ENCODE assay signal across 1 cellular context in the genomic region with DNA sequence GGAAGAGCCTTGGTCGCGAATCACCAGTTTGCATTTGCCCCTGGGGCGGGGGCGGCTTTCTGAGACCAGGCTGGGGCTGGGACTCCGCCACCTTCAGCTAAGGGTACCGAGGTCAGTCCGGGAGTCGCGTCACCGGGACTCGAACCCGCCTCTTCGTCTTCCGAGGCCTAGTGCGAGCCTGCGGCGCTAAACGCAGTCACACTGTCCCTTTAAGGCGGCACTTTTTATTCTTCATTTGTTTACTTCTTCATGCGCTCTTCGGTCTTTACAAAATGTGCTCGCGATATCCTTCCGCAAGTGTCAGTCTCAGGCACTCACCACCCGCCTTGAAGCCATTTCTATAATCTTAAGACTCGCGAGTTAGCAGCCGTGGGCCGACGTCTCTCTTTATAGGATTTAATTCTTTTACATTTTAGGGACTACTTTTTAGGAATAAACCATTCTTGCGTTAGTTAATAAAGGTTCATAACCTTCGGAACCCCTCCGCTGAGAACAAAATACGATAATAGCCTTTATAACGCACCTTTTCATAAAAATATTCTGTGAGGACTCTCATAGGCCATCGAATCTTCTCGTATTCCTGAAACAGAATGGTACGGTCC.
A peak's percentile ranks its signal among the peaks of the same experiment; 100 is the strongest.
TF ChIP-seq lines count a peak whose summit lies in the region.

No MANE protein-coding gene starts in this region.

TF ChIP-seq in WTC11, 78 proteins besides CTCF, POLR2A, EP300 and RAD21 (continued from another document):
- no peak for TF ChIP-seq MLX (CRISPR knock-in tag; IDR thresholded peaks at IDR 0.05)
- TF ChIP-seq SMAD4 (CRISPR knock-in tag; IDR thresholded peaks at IDR 0.05) = no peak
- no peak for TF ChIP-seq EMX1 (CRISPR knock-in tag; IDR thresholded peaks at IDR 0.05)
- no peak for TF ChIP-seq KAT7 (CRISPR knock-in tag; IDR thresholded peaks at IDR 0.05; ENCODE audit: borderline replicate concordance)
- TF ChIP-seq GTF2I (CRISPR knock-in tag; conservative IDR thresholded peaks at IDR 0.05) = 0 out of 2 replicates have a peak, but pooled peaks have one; percentile 26
- TF ChIP-seq HMGA2 (CRISPR knock-in tag; IDR thresholded peaks at IDR 0.05) = peak; percentile 58; the same call in 1 of the 2 replicates
- no peak for TF ChIP-seq ZNF317 (CRISPR knock-in tag; IDR thresholded peaks at IDR 0.05; ENCODE audit: borderline replicate concordance, low read depth)
- TF ChIP-seq, protein P1, sequence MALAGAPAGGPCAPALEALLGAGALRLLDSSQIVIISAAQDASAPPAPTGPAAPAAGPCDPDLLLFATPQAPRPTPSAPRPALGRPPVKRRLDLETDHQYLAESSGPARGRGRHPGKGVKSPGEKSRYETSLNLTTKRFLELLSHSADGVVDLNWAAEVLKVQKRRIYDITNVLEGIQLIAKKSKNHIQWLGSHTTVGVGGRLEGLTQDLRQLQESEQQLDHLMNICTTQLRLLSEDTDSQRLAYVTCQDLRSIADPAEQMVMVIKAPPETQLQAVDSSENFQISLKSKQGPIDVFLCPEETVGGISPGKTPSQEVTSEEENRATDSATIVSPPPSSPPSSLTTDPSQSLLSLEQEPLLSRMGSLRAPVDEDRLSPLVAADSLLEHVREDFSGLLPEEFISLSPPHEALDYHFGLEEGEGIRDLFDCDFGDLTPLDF (CRISPR knock-in tag; IDR thresholded peaks at IDR 0.05) = 0 out of 2 replicates have a peak, but pooled peaks have one; percentile 29
- TF ChIP-seq, protein P2, sequence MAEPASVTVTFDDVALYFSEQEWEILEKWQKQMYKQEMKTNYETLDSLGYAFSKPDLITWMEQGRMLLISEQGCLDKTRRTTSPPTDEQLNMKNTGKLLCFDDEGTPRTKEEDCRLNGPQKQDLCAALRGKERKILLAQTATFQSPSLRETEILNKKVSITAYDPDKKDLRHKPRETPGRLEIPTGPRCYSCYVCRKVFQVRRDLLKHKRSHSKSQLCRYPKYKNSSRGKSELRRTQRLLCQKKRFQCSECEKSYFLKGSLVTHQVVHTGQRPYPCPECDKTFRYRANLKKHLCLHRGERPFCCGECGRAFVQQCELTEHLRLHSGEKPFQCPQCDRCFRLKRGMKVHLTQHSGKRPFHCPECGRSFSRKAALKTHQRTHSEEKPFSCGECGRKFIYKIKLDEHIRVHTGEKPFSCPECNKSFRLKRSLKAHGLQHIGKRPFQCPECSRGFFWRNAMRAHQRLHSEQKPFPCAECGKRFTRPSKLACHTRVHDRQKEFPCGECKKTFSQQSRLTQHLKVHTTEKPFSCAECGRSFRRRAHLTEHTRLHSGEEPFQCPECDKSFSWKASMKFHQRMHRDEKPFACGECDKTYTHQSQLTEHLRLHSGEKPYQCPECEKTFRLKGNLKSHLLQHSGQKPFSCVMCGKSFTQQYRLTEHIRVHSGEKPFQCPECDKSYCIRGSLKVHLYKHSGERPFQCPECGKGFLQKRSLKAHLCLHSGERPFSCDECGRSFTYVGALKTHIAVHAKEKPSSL (CRISPR knock-in tag; conservative IDR thresholded peaks at IDR 0.05) = no peak
- no peak for TF ChIP-seq IRF1 (CRISPR knock-in tag; IDR thresholded peaks at IDR 0.05)
- no peak for TF ChIP-seq ATF1 (CRISPR knock-in tag; IDR thresholded peaks at IDR 0.05)
- TF ChIP-seq, protein P3, sequence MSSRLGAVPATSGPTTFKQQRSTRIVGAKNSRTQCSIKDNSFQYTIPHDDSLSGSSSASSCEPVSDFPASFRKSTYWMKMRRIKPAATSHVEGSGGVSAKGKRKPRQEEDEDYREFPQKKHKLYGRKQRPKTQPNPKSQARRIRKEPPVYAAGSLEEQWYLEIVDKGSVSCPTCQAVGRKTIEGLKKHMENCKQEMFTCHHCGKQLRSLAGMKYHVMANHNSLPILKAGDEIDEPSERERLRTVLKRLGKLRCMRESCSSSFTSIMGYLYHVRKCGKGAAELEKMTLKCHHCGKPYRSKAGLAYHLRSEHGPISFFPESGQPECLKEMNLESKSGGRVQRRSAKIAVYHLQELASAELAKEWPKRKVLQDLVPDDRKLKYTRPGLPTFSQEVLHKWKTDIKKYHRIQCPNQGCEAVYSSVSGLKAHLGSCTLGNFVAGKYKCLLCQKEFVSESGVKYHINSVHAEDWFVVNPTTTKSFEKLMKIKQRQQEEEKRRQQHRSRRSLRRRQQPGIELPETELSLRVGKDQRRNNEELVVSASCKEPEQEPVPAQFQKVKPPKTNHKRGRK (CRISPR knock-in tag; IDR thresholded peaks at IDR 0.05; ENCODE audit: borderline replicate concordance) = no peak
- TF ChIP-seq CBFB (CRISPR knock-in tag; IDR thresholded peaks at IDR 0.05; ENCODE audit: low read depth) = no peak
- TF ChIP-seq, protein P4, sequence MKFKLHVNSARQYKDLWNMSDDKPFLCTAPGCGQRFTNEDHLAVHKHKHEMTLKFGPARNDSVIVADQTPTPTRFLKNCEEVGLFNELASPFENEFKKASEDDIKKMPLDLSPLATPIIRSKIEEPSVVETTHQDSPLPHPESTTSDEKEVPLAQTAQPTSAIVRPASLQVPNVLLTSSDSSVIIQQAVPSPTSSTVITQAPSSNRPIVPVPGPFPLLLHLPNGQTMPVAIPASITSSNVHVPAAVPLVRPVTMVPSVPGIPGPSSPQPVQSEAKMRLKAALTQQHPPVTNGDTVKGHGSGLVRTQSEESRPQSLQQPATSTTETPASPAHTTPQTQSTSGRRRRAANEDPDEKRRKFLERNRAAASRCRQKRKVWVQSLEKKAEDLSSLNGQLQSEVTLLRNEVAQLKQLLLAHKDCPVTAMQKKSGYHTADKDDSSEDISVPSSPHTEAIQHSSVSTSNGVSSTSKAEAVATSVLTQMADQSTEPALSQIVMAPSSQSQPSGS (CRISPR knock-in tag; IDR thresholded peaks at IDR 0.05; ENCODE audit: borderline replicate concordance, low read depth) = no peak
- TF ChIP-seq GRHL2 (CRISPR knock-in tag; IDR thresholded peaks at IDR 0.05; ENCODE audit: insufficient replicate concordance, severe bottlenecking) = no peak
- no peak for TF ChIP-seq CREB1 (CRISPR knock-in tag; IDR thresholded peaks at IDR 0.05)
- no peak for TF ChIP-seq ATF3 (CRISPR knock-in tag; conservative IDR thresholded peaks at IDR 0.05)
- peak; percentile 20; the same call in 1 of the 2 replicates for TF ChIP-seq MAX (CRISPR knock-in tag; IDR thresholded peaks at IDR 0.05)
- TF ChIP-seq ZNF396 (CRISPR knock-in tag; IDR thresholded peaks at IDR 0.05; ENCODE audit: borderline replicate concordance) = no peak
- TF ChIP-seq USF1 (CRISPR knock-in tag; IDR thresholded peaks at IDR 0.05) = no peak
- TF ChIP-seq JUN (CRISPR knock-in tag; IDR thresholded peaks at IDR 0.05) = no peak
- TF ChIP-seq, protein P5, sequence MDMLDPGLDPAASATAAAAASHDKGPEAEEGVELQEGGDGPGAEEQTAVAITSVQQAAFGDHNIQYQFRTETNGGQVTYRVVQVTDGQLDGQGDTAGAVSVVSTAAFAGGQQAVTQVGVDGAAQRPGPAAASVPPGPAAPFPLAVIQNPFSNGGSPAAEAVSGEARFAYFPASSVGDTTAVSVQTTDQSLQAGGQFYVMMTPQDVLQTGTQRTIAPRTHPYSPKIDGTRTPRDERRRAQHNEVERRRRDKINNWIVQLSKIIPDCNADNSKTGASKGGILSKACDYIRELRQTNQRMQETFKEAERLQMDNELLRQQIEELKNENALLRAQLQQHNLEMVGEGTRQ (CRISPR knock-in tag; IDR thresholded peaks at IDR 0.05) = no peak
- TF ChIP-seq FOXK1 (CRISPR knock-in tag; IDR thresholded peaks at IDR 0.05) = peak; percentile 91
- TF ChIP-seq ZNF423 (CRISPR knock-in tag; IDR thresholded peaks at IDR 0.05) = no peak
- TF ChIP-seq E2F5 (CRISPR knock-in tag; IDR thresholded peaks at IDR 0.05) = no peak
- no peak for TF ChIP-seq ZNF416 (CRISPR knock-in tag; IDR thresholded peaks at IDR 0.05)
- peak; percentile 21; the same call in 1 of the 2 replicates for TF ChIP-seq ZMAT4 (CRISPR knock-in tag; IDR thresholded peaks at IDR 0.05)
- TF ChIP-seq GABPB1 (CRISPR knock-in tag; IDR thresholded peaks at IDR 0.05) = peak; percentile 50; the same call in 1 of the 2 replicates
- no peak for TF ChIP-seq NR1H2 (CRISPR knock-in tag; IDR thresholded peaks at IDR 0.05)
- no peak for TF ChIP-seq NR3C1 (CRISPR knock-in tag; conservative IDR thresholded peaks at IDR 0.05; ENCODE audit: low read depth)
- peak; percentile 71; the same call in 1 of the 2 replicates for TF ChIP-seq RORB (CRISPR knock-in tag; IDR thresholded peaks at IDR 0.05)
- TF ChIP-seq TEAD4 (CRISPR knock-in tag; IDR thresholded peaks at IDR 0.05) = no peak
- peak; percentile 35; the same call in 1 of the 2 replicates for TF ChIP-seq ZNF232 (CRISPR knock-in tag; IDR thresholded peaks at IDR 0.05)
- TF ChIP-seq ZBTB21 (CRISPR knock-in tag; IDR thresholded peaks at IDR 0.05; ENCODE audit: borderline replicate concordance) = no peak
